In the genomic region with DNA sequence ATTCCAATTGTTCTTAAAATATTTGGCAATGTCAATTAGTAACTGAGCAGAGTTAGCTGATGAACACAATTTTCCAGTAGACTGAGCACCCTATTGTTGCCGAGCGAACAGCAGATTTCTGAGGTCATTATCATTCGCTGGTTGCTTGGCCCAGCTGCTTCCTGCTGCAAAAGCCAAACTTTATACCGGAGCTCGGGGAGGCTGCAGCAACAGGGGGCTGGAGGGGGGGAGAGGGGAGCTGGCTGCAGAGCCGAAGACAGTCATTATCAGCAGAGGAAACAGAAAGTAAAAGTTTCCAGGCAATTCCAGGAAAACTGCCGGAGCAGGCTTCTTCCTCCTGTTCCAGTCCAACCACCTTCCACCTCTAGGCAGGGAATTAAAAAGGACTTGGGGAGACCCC, we compare ENCODE assay signal across 9 cellular contexts.
A peak's percentile ranks its signal among the peaks of the same experiment; 100 is the strongest.
DNase-seq lines count a peak whose midpoint lies in the region; ATAC-seq and TF ChIP-seq lines count a peak whose summit lies in the region.
"Had no signal": no experiment of that assay in that cellular context is flagged by ENCODE, and none has a peak within 500 bp of the region (broad histone marks: within the 10 kb centered on the region; RNA-seq: fewer than 3 reads in every experiment).

No MANE protein-coding gene starts in this region.

- peaks cover 29% of the 10 kb centered on the region for H3K4me1 ChIP-seq in SJCRH30
- peaks cover 4% of the 10 kb centered on the region for H3K4me1 ChIP-seq in left ventricle myocardium inferior
- no peaks in the 10 kb centered on the region for H3K4me1 ChIP-seq in psoas muscle

- DNase-seq in D341Med (ENCODE audit: low spot score), result peak; percentile 66
- peak; percentile 88 to 91 for DNase-seq in SJCRH30
- DNase-seq in left ventricle myocardium inferior, result peak; percentile 36
- no peak for DNase-seq in psoas muscle
- DNase-seq in GM19240 (ENCODE audit: insufficient read length, low spot score), result no peak
- DNase-seq in activated T-cell treated with anti-CD3 and anti-CD28 coated beads, Interleukin-2, amount 50 U/mL, for 4 hours, result no peak

- H3K27ac ChIP-seq in SJCRH30 (peak overlapping the region; percentile 93), left ventricle myocardium inferior (replicated peaks) (peak overlapping the region; percentile 48), psoas muscle (peak overlapping the region; percentile 36)

- H3K4me3 Mint-ChIP-seq in stimulated activated memory B cell treated with anti-CD40 and anti-IgM and Interleukin-4, amounts not matched to agents 10 μg/mL and 1 μg/mL and 100 μg/mL, for 72 hours, result no peak overlapping the region
- H3K4me3 Mint-ChIP-seq in activated T-cell treated with anti-CD3 and anti-CD28 coated beads, Interleukin-2, amount 50 U/mL, for 4 hours, result no peak overlapping the region
- H3K4me3 Mint-ChIP-seq: central memory CD8-positive, alpha-beta T cell had no signal

- TF ChIP-seq CTCF in left ventricle myocardium inferior (IDR thresholded peaks at IDR 0.05; ENCODE audit: borderline replicate concordance), result no peak
- no peak for TF ChIP-seq CTCF in psoas muscle (IDR thresholded peaks at IDR 0.05)

- H3K27ac Mint-ChIP-seq in stimulated activated memory B cell treated with anti-CD40 and anti-IgM and Interleukin-4, amounts not matched to agents 10 μg/mL and 1 μg/mL and 100 μg/mL, for 72 hours, result no peak overlapping the region

- H3K27me3 ChIP-seq in SJCRH30, result no peaks in the 10 kb centered on the region
- H3K27me3 ChIP-seq in left ventricle myocardium inferior (ENCODE audit: low read depth), result peaks cover 27% of the 10 kb centered on the region
- peaks cover 0 to 32% (median 10%) of the 10 kb centered on the region in 3 donors for H3K27me3 ChIP-seq in psoas muscle (ENCODE audit: insufficient read depth in 3 of 3, low read length in 2 of 3)

- no peaks in the 10 kb centered on the region for H3K27me3 Mint-ChIP-seq in stimulated activated memory B cell treated with anti-CD40 and anti-IgM and Interleukin-4, amounts not matched to agents 10 μg/mL and 1 μg/mL and 100 μg/mL, for 72 hours
- no peaks in the 10 kb centered on the region for H3K27me3 Mint-ChIP-seq in activated T-cell treated with anti-CD3 and anti-CD28 coated beads, Interleukin-2, amount 50 U/mL, for 4 hours (ENCODE audit: low read depth)

- H3K36me3 ChIP-seq in SJCRH30 (no peaks in the 10 kb centered on the region), left ventricle myocardium inferior (no peaks in the 10 kb centered on the region), psoas muscle (ENCODE audit: insufficient read depth in 1 of 2, low read depth in 1 of 2) (no peaks in the 10 kb centered on the region)

- H3K9me3 ChIP-seq in SJCRH30 (replicated peaks) (no peaks in the 10 kb centered on the region), left ventricle myocardium inferior (replicated peaks) (no peaks in the 10 kb centered on the region), psoas muscle (no peaks in the 10 kb centered on the region)

- peak in 3 of 4 donors; percentile 22 to 46 (median 37) for ATAC-seq in psoas muscle
- ATAC-seq in stimulated activated memory B cell treated with anti-CD40 and anti-IgM and Interleukin-4, amounts not matched to agents 10 μg/mL and 1 μg/mL and 100 μg/mL, for 72 hours, result no peak
- no peak for ATAC-seq in activated T-cell treated with anti-CD3 and anti-CD28 coated beads, Interleukin-2, amount 50 U/mL, for 4 hours
- no peak for ATAC-seq in HG03045 (IDR thresholded peaks at IDR 0.05; ENCODE audit: unreplicated experiment)

- peaks cover 12% of the 10 kb centered on the region for H3K9me3 Mint-ChIP-seq in stimulated activated memory B cell treated with anti-CD40 and anti-IgM and Interleukin-4, amounts not matched to agents 10 μg/mL and 1 μg/mL and 100 μg/mL, for 72 hours
- H3K9me3 Mint-ChIP-seq in activated T-cell treated with anti-CD3 and anti-CD28 coated beads, Interleukin-2, amount 50 U/mL, for 4 hours, result no peaks in the 10 kb centered on the region
- H3K9me3 Mint-ChIP-seq: central memory CD8-positive, alpha-beta T cell had no signal

- WGBS in psoas muscle, 3 donors, result 6 to 15% (median 12%) methylated on average over 7 of the region's 7 CpGs

- H3K4me3 ChIP-seq in SJCRH30 (peak overlapping the region; percentile 42), left ventricle myocardium inferior (peak overlapping the region; percentile 52), psoas muscle (peak overlapping the region; percentile 42)

- peaks cover 6% of the 10 kb centered on the region for H3K4me1 Mint-ChIP-seq in stimulated activated memory B cell treated with anti-CD40 and anti-IgM and Interleukin-4, amounts not matched to agents 10 μg/mL and 1 μg/mL and 100 μg/mL, for 72 hours
- H3K4me1 Mint-ChIP-seq in activated T-cell treated with anti-CD3 and anti-CD28 coated beads, Interleukin-2, amount 50 U/mL, for 4 hours (ENCODE audit: low read depth), result peaks cover 3% of the 10 kb centered on the region
- H3K4me1 Mint-ChIP-seq: central memory CD8-positive, alpha-beta T cell had no signal

- no peaks in the 10 kb centered on the region for H3K36me3 Mint-ChIP-seq in stimulated activated memory B cell treated with anti-CD40 and anti-IgM and Interleukin-4, amounts not matched to agents 10 μg/mL and 1 μg/mL and 100 μg/mL, for 72 hours
- H3K36me3 Mint-ChIP-seq in activated T-cell treated with anti-CD3 and anti-CD28 coated beads, Interleukin-2, amount 50 U/mL, for 4 hours (ENCODE audit: insufficient read depth), result no peaks in the 10 kb centered on the region

- intact Hi-C loops in left ventricle myocardium inferior (cut with micrococcal nuclease) (no loop called here), psoas muscle (cut with DNase I) (no loop called here)

Comparison
In these comparisons a context has a peak if more than half of its experiments do, and no peak if none do; other contexts are left out.
1. DNase-seq: peak in D341Med (single experiment), SJCRH30 (2 of 2) and left ventricle myocardium inferior (single experiment); none in psoas muscle (0 of 2), GM19240 (single experiment) and activated T-cell treated with anti-CD3 and anti-CD28 coated beads, Interleukin-2, amount 50 U/mL, for 4 hours (single experiment).
2. H3K27ac ChIP-seq: peak in every context shown above with its lines; median percentile 93 in SJCRH30; 48 in left ventricle myocardium inferior; 36 in psoas muscle.
3. ATAC-seq: peak in psoas muscle (3 of 4); none in stimulated activated memory B cell treated with anti-CD40 and anti-IgM and Interleukin-4, amounts not matched to agents 10 μg/mL and 1 μg/mL and 100 μg/mL, for 72 hours (single experiment), activated T-cell treated with anti-CD3 and anti-CD28 coated beads, Interleukin-2, amount 50 U/mL, for 4 hours (0 of 2) and HG03045 (single experiment).
4. Peak in every context shown above with its lines, with median percentiles within 50 percentile points of each other: H3K4me3 ChIP-seq.